ENCODE assay signal across 9 cellular contexts in genomic region chr1:24070821-24071393, GRCh38. TPM values are rescaled to one million over a fixed set of nuclear protein-coding genes. Genes with fewer than 3 reads are reported as not detected.
DNase-seq lines count a peak whose midpoint lies in the region; ATAC-seq and TF ChIP-seq lines count a peak whose summit lies in the region.
"Had no signal": no experiment of that assay in that cellular context is flagged by ENCODE, and none has a peak within 500 bp of the region (broad histone marks: within the 10 kb centered on the region; RNA-seq: fewer than 3 reads in every experiment).

No MANE protein-coding gene starts in this region.

- H3K36me3 ChIP-seq in RWPE2 (ENCODE audit: low read depth) (no peaks in the 10 kb centered on the region), gastroesophageal sphincter (no peaks in the 10 kb centered on the region), testis (ENCODE audit: low read depth, missing control alignments) (no peaks in the 10 kb centered on the region)

- H3K4me1 ChIP-seq in RWPE2 (ENCODE audit: insufficient read depth, poor library complexity, severe bottlenecking) (no peaks in the 10 kb centered on the region), gastroesophageal sphincter (peaks cover 0 to 9% (median 0%) of the 10 kb centered on the region in 3 donors), testis (no peaks in the 10 kb centered on the region)

- DNase-seq in EH (ENCODE audit: low read depth) (peak; percentile 79), M059J (ENCODE audit: low read depth) (peak; percentile 78), RWPE2 (ENCODE audit: low spot score) (no peak), omental fat pad (ENCODE audit: low spot score) (peak; percentile 68), testis (peak; percentile 94)

- TF ChIP-seq EP300 in gastroesophageal sphincter (IDR thresholded peaks at IDR 0.05): no peak

- WGBS in gastroesophageal sphincter (ENCODE audit: low coverage in 1 of 2), 2 donors: 0 to 11% methylated on average over 3 to 10 of the region's 15 CpGs
- WGBS in testis, 2 donors: 10% methylated on average over 15 of the region's 15 CpGs

- H3K4me3 Mint-ChIP-seq in activated T-helper 17 cell treated with anti-CD3 and anti-CD28 coated beads, Interleukin-2, amount 50 U/mL, for 72 hours: no peak overlapping the region

- TF ChIP-seq POLR2A in gastroesophageal sphincter (IDR thresholded peaks at IDR 0.05): no peak
- TF ChIP-seq POLR2A in testis (IDR thresholded peaks at IDR 0.05): no peak

- no peaks in the 10 kb centered on the region for H3K36me3 Mint-ChIP-seq in activated T-helper 17 cell treated with anti-CD3 and anti-CD28 coated beads, Interleukin-2, amount 50 U/mL, for 72 hours (ENCODE audit: low read depth)

- peak; percentile 86 for ATAC-seq in RWPE2 (ENCODE audit: low read depth)
- peak; percentile 91 for ATAC-seq in activated T-helper 17 cell treated with anti-CD3 and anti-CD28 coated beads, Interleukin-2, amount 50 U/mL, for 72 hours (replicated peaks)
- ATAC-seq in gastroesophageal sphincter: peak; percentile 93
- ATAC-seq in omental fat pad (ENCODE audit: low FRiP score): peak; percentile 70
- no peak for ATAC-seq in GM21576 (IDR thresholded peaks at IDR 0.05; ENCODE audit: unreplicated experiment)

- H3K4me1 Mint-ChIP-seq in activated T-helper 17 cell treated with anti-CD3 and anti-CD28 coated beads, Interleukin-2, amount 50 U/mL, for 72 hours: no peaks in the 10 kb centered on the region

- H3K9me3 ChIP-seq in RWPE2 (ENCODE audit: severe bottlenecking) (no peaks in the 10 kb centered on the region), gastroesophageal sphincter (no peaks in the 10 kb centered on the region), testis (no peaks in the 10 kb centered on the region)

- no peak overlapping the region for H3K27ac Mint-ChIP-seq in activated T-helper 17 cell treated with anti-CD3 and anti-CD28 coated beads, Interleukin-2, amount 50 U/mL, for 72 hours

- no peak overlapping the region for H3K4me3 ChIP-seq in RWPE2 (ENCODE audit: severe bottlenecking)
- no peak overlapping the region for H3K4me3 ChIP-seq in gastroesophageal sphincter
- no peak overlapping the region for H3K4me3 ChIP-seq in testis

- peak; percentile 91 for TF ChIP-seq CTCF in RWPE2 (IDR thresholded peaks at IDR 0.05; ENCODE audit: poor library complexity, severe bottlenecking)
- peak in 3 of 4 experiments; percentile 83 to 93 (median 91) for TF ChIP-seq CTCF in gastroesophageal sphincter (IDR thresholded peaks at IDR 0.05)
- peak in 2 of 3 donors; percentile 65 to 68 for TF ChIP-seq CTCF in omental fat pad (IDR thresholded peaks at IDR 0.05)
- TF ChIP-seq CTCF in testis (IDR thresholded peaks at IDR 0.05): peak; percentile 95 to 97 (median 96)

- H3K27me3 ChIP-seq in RWPE2 (ENCODE audit: insufficient read depth, poor library complexity, severe bottlenecking) (no peaks in the 10 kb centered on the region), gastroesophageal sphincter (no peaks in the 10 kb centered on the region), testis (no peaks in the 10 kb centered on the region)

- no peaks in the 10 kb centered on the region for H3K27me3 Mint-ChIP-seq in activated T-helper 17 cell treated with anti-CD3 and anti-CD28 coated beads, Interleukin-2, amount 50 U/mL, for 72 hours

- no peak overlapping the region for H3K27ac ChIP-seq in RWPE2 (ENCODE audit: poor library complexity, severe bottlenecking)
- H3K27ac ChIP-seq in gastroesophageal sphincter: peak overlapping the region in 1 of 4 donors; percentile 21
- no peak overlapping the region for H3K27ac ChIP-seq in testis
- H3K27ac ChIP-seq: epithelial cell of prostate had no signal

- H3K9me3 Mint-ChIP-seq in activated T-helper 17 cell treated with anti-CD3 and anti-CD28 coated beads, Interleukin-2, amount 50 U/mL, for 72 hours: no peaks in the 10 kb centered on the region

- intact Hi-C loops in testis (cut with DNase I; ENCODE audit: low total_unique reads): no loop called here

RNA-seq across cellular contexts. Expression of gene MYOM3, which starts 41.0 kb away (rescaled TPM):
- total RNA-seq in M059J (2014; rRNA removed; shearing (Covaris generic)): 0.02 and 0.32 TPM in 2 replicates
- total RNA-seq in activated T-helper 17 cell treated with anti-CD3 and anti-CD28 coated beads, Interleukin-2, amount 50 U/mL, for 72 hours: not detected
- total RNA-seq in gastroesophageal sphincter: 1 to 10 TPM in 1 of 4 donors, under 1 TPM in 1, not detected in 2; 0.31 to 2.4 TPM
- total RNA-seq in omental fat pad: under 1 TPM; 0.13 to 0.79 (median 0.32) TPM
- 10 to 100 TPM; 26.8 to 39.5 TPM for total RNA-seq in testis
- polyA plus RNA-seq in testis (ENCODE audit: insufficient read depth, low read depth, low replicate concordance): 22.4 TPM

Comparison
In these comparisons a context has a peak if more than half of its experiments do, and no peak if none do; other contexts are left out.
1. RNA of gene MYOM3, which starts 41.0 kb away (total RNA-seq): 26.8 to 39.5 TPM in testis; 0.13 to 0.79 TPM in omental fat pad, 0.02 to 0.32 TPM in M059J, 0.31 to 2.4 TPM in gastroesophageal sphincter and not detected in activated T-helper 17 cell treated with anti-CD3 and anti-CD28 coated beads, Interleukin-2, amount 50 U/mL, for 72 hours; every median in the first group is over 4 times any median in the second.
2. Peak in every context shown above with its lines, with median percentiles within 50 percentile points of each other: CTCF ChIP-seq.